1 cellular context compared by ENCODE assay signal in genomic region chr9:129235931-129236331, GRCh38.
TF ChIP-seq lines count a peak whose summit lies in the region.

No MANE protein-coding gene starts in this region.

TF ChIP-seq in K562, 482 proteins besides CTCF, POLR2A, EP300 and RAD21 (continued from another document):
- TF ChIP-seq, protein P1, sequence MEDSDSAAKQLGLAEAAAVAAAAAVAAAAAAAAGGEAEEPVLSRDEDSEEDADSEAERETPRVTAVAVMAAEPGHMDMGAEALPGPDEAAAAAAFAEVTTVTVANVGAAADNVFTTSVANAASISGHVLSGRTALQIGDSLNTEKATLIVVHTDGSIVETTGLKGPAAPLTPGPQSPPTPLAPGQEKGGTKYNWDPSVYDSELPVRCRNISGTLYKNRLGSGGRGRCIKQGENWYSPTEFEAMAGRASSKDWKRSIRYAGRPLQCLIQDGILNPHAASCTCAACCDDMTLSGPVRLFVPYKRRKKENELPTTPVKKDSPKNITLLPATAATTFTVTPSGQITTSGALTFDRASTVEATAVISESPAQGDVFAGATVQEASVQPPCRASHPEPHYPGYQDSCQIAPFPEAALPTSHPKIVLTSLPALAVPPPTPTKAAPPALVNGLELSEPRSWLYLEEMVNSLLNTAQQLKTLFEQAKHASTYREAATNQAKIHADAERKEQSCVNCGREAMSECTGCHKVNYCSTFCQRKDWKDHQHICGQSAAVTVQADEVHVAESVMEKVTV (CRISPR knock-in tag; IDR thresholded peaks at IDR 0.05): no peak
- TF ChIP-seq ZNF134 (CRISPR knock-in tag; conservative IDR thresholded peaks at IDR 0.05): no peak
- TF ChIP-seq ATF7 (IDR thresholded peaks at IDR 0.05): peak; percentile 28; the same call in 1 of the 2 replicates
- peak; percentile 68; the same call in 1 of the 2 replicates for TF ChIP-seq BCOR (IDR thresholded peaks at IDR 0.05)
- TF ChIP-seq CBFA2T3 (IDR thresholded peaks at IDR 0.05): no peak
- TF ChIP-seq CTBP1 (IDR thresholded peaks at IDR 0.05; ENCODE audit: borderline replicate concordance): no peak
- no peak for TF ChIP-seq JUND (IDR thresholded peaks at IDR 0.05; ENCODE audit: borderline replicate concordance, low read depth, low read length)
- 0 out of 3 replicates have a peak, but pooled peaks have one; percentile 30 for TF ChIP-seq JUND (tag; IDR thresholded peaks at IDR 0.05; ENCODE audit: borderline replicate concordance, low read depth, low read length)
- TF ChIP-seq BHLHE40 (IDR thresholded peaks at IDR 0.05; ENCODE audit: low read length): peak; percentile 23; the same call in 1 of the 2 replicates
- no peak for TF ChIP-seq ZFP36 (IDR thresholded peaks at IDR 0.05; ENCODE audit: low read depth, low read length, partially characterized antibody)
- TF ChIP-seq ARID4B (CRISPR knock-in tag; IDR thresholded peaks at IDR 0.05): no peak
- TF ChIP-seq ESRRA (IDR thresholded peaks at IDR 0.05; ENCODE audit: borderline replicate concordance, low read depth): peak; percentile 83
- no peak for TF ChIP-seq CHD1 (IDR thresholded peaks at IDR 0.05; ENCODE audit: low read length)
- TF ChIP-seq, protein P2, sequence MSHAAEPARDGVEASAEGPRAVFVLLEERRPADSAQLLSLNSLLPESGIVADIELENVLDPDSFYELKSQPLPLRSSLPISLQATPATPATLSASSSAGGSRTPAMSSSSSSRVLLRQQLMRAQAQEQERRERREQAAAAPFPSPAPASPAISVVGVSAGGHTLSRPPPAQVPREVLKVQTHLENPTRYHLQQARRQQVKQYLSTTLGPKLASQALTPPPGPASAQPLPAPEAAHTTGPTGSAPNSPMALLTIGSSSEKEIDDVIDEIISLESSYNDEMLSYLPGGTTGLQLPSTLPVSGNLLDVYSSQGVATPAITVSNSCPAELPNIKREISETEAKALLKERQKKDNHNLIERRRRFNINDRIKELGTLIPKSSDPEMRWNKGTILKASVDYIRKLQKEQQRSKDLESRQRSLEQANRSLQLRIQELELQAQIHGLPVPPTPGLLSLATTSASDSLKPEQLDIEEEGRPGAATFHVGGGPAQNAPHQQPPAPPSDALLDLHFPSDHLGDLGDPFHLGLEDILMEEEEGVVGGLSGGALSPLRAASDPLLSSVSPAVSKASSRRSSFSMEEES (CRISPR knock-in tag; IDR thresholded peaks at IDR 0.05): no peak
- peak in 1 of 2 experiments; percentile 27; a peak in 1 of 4 replicates for TF ChIP-seq KDM1A (IDR thresholded peaks at IDR 0.05)
- TF ChIP-seq RBM25 (IDR thresholded peaks at IDR 0.05; ENCODE audit: low read depth, low read length, severe bottlenecking): peak; percentile 54
